1 cellular context compared by ENCODE assay signal in genomic region chr13:95784891-95785290, GRCh38.
TF ChIP-seq lines count a peak whose summit lies in the region.

No MANE protein-coding gene starts in this region.

TF ChIP-seq in GM23338, 12 proteins besides CTCF, POLR2A, EP300 and RAD21 (continued from another document):
- TF ChIP-seq REST (IDR thresholded peaks at IDR 0.05; ENCODE audit: unreplicated experiment) (no peak), CREB1 (CRISPR knock-in tag; IDR thresholded peaks at IDR 0.05; ENCODE audit: low read depth) (no peak), ETS1 (IDR thresholded peaks at IDR 0.05) (no peak), JUNB (IDR thresholded peaks at IDR 0.05; ENCODE audit: unreplicated experiment) (no peak), NANOG (IDR thresholded peaks at IDR 0.05; ENCODE audit: borderline replicate concordance) (no peak), ZNF331 (CRISPR knock-in tag; IDR thresholded peaks at IDR 0.05; ENCODE audit: low read depth) (no peak), STAT1 (IDR thresholded peaks at IDR 0.05; ENCODE audit: unreplicated experiment) (no peak), EZH2phosphoT487 (IDR thresholded peaks at IDR 0.05; ENCODE audit: unreplicated experiment) (no peak), EZH2 (IDR thresholded peaks at IDR 0.05; ENCODE audit: low read depth, unreplicated experiment) (no peak), POLR2AphosphoS5 (IDR thresholded peaks at IDR 0.05; ENCODE audit: low read depth) (no peak), ZNF114 (CRISPR knock-in tag; IDR thresholded peaks at IDR 0.05) (no peak)
TF ChIP-seq in GM23338: peak in this region for 0.
